ENCODE assay signal across 8 cellular contexts in genomic region chr1:236280438-236281285, GRCh38. TPM values are rescaled to one million over a fixed set of nuclear protein-coding genes. Genes with fewer than 3 reads are reported as not detected.
DNase-seq lines count a peak whose midpoint lies in the region; ATAC-seq and TF ChIP-seq lines count a peak whose summit lies in the region.

No MANE protein-coding gene starts in this region.

- H3K27me3 Mint-ChIP-seq in CD4-positive, alpha-beta T cell: no peaks in the 10 kb centered on the region
- no peaks in the 10 kb centered on the region for H3K27me3 Mint-ChIP-seq in IgD-negative memory B cell

- peaks cover 7% of the 10 kb centered on the region for H3K36me3 Mint-ChIP-seq in CD4-positive, alpha-beta T cell (ENCODE audit: low read depth)
- peaks cover 6% of the 10 kb centered on the region for H3K36me3 Mint-ChIP-seq in IgD-negative memory B cell

- H3K27ac ChIP-seq in CD4-positive, alpha-beta T cell (ENCODE audit: low read depth, low read length): peak overlapping the region; percentile 63
- H3K27ac ChIP-seq in lung (ENCODE audit: low read depth in 1 of 2, low read length in 1 of 2) (peak overlapping the region; percentile 94 to 96), thymus (ENCODE audit: low read depth) (no peak overlapping the region)

- H3K4me1 ChIP-seq in lung (ENCODE audit: control insufficient read depth in 2 of 2, insufficient read depth in 2 of 2, low read length in 2 of 2): peaks cover 1 to 6% of the 10 kb centered on the region in 2 donors
- peaks cover 13% of the 10 kb centered on the region for H3K4me1 ChIP-seq in thymus (ENCODE audit: control insufficient read depth, insufficient read depth, low read length)

- POLR2A ChIA-PET in CD4-positive, alpha-beta T cell (lab: Charles Lee): interaction anchor here (0.8 to 1.8 kb wide), 8 partner anchors 18 to 954 kb away, joined by 3 to 7 read pairs (median 5); partner anchors contain the start of gene MTR

- DNase-seq in CD4-positive, alpha-beta T cell: peak; percentile 10 to 40 (median 20)
- peak in 4 of 5 donors; percentile 7 to 28 (median 18) for DNase-seq in T-helper 1 cell
- DNase-seq in cardiac fibroblast (ENCODE audit: low read depth in 2 of 2): no peak
- no peak for DNase-seq in lung (ENCODE audit: low spot score)
- no peak for DNase-seq in UCSD-AML1 (lab: John Stamatoyannopoulos, UW; ENCODE audit: unreplicated experiment)
- DNase-seq in NCI-H226: no peak

- H3K4me3 ChIP-seq in cardiac fibroblast (replicated peaks in 1 of 2; ENCODE audit: low read depth in 2 of 2, low read length in 2 of 2): peak overlapping the region; percentile 67 to 84
- H3K4me3 ChIP-seq in lung: peak overlapping the region; percentile 100
- peak overlapping the region; percentile 89 for H3K4me3 ChIP-seq in thymus (ENCODE audit: low read length)

- TF ChIP-seq CTCF in CD4-positive, alpha-beta T cell (IDR thresholded peaks at IDR 0.05): no peak
- TF ChIP-seq CTCF in cardiac fibroblast (IDR thresholded peaks at IDR 0.05; ENCODE audit: low read depth, low read length) (no peak), lung (IDR thresholded peaks at IDR 0.05; ENCODE audit: control extremely low read depth, extremely low read depth) (no peak)

- no peaks in the 10 kb centered on the region for H3K9me3 Mint-ChIP-seq in CD4-positive, alpha-beta T cell
- peaks cover 0 to 5% (median 0%) of the 10 kb centered on the region in 3 donors for H3K9me3 Mint-ChIP-seq in IgD-negative memory B cell

- intact Hi-C loops in CD4-positive, alpha-beta T cell (cut with DNase I, micrococcal nuclease): loop anchor here (2.0 to 10.0 kb wide), 9 partner anchors 138 to 778 kb away; partner anchors contain the start of genes LGALS8 (in 2 of the 2), B3GALNT2 (in 1 of the 2), GPR137B (in 1 of the 2) and HEATR1 (in 1 of the 2)

- CTCF ChIA-PET in CD4-positive, alpha-beta T cell (lab: Charles Lee): no interaction called here

- H3K36me3 ChIP-seq in lung (ENCODE audit: control insufficient read depth in 2 of 2, insufficient read depth in 2 of 2, low read length in 2 of 2) (no peaks in the 10 kb centered on the region), thymus (ENCODE audit: control insufficient read depth, insufficient read depth) (no peaks in the 10 kb centered on the region)

- WGBS in lung, 2 donors: 12 to 14% methylated on average over 17 of the region's 17 CpGs
- 10% methylated on average over 17 of the region's 17 CpGs for WGBS in thymus

- H3K27ac Mint-ChIP-seq in CD4-positive, alpha-beta T cell: peak overlapping the region; percentile 56
- H3K27ac Mint-ChIP-seq in IgD-negative memory B cell: peak overlapping the region; percentile 71 to 84 (median 74)

- ATAC-seq in CD4-positive, alpha-beta T cell (ENCODE audit: poor library complexity): peak; percentile 7
- ATAC-seq in lung (ENCODE audit: insufficient read depth, low FRiP score): no peak

- peak overlapping the region; percentile 97 for H3K4me3 Mint-ChIP-seq in CD4-positive, alpha-beta T cell
- H3K4me3 Mint-ChIP-seq in IgD-negative memory B cell: peak overlapping the region; percentile 72 to 99 (median 94)

- peaks cover 65% of the 10 kb centered on the region for H3K4me1 Mint-ChIP-seq in CD4-positive, alpha-beta T cell (ENCODE audit: low read depth)
- peaks cover 28 to 46% (median 41%) of the 10 kb centered on the region in 3 donors for H3K4me1 Mint-ChIP-seq in IgD-negative memory B cell

- H3K9me3 ChIP-seq in CD4-positive, alpha-beta T cell (ENCODE audit: control insufficient read depth, low read length): no peaks in the 10 kb centered on the region
- H3K9me3 ChIP-seq in lung (ENCODE audit: control insufficient read depth in 2 of 2, insufficient read depth in 1 of 2, low read length in 1 of 2) (no peaks in the 10 kb centered on the region), thymus (ENCODE audit: control insufficient read depth) (no peaks in the 10 kb centered on the region)

- H3K27me3 ChIP-seq in CD4-positive, alpha-beta T cell (ENCODE audit: control insufficient read depth, insufficient read depth, low read length): no peaks in the 10 kb centered on the region
- H3K27me3 ChIP-seq in lung (ENCODE audit: control insufficient read depth, insufficient read depth) (no peaks in the 10 kb centered on the region), thymus (ENCODE audit: control insufficient read depth, insufficient read depth) (no peaks in the 10 kb centered on the region)

RNA-seq across cellular contexts. Expression of gene ERO1B, which starts 1.1 kb away (rescaled TPM):
- 10 to 100 TPM; 15.2 to 16.5 TPM for total RNA-seq in CD4-positive, alpha-beta T cell
- polyA plus RNA-seq in IgD-negative memory B cell: 2.8 TPM
- total RNA-seq in lung: 10 to 100 TPM in 1 of 2 donors, 1 to 10 TPM in 1; 5.7 to 15.3 TPM
- 1 to 10 TPM; 2.7 to 3.5 TPM for polyA plus RNA-seq in lung
- polyA plus RNA-seq in thymus: 14.2 TPM

Comparison
In these comparisons a context has a peak if more than half of its experiments do, and no peak if none do; other contexts are left out.
1. DNase-seq: peak in CD4-positive, alpha-beta T cell (10 of 10) and T-helper 1 cell (4 of 5); none in cardiac fibroblast (0 of 2), lung (single experiment), UCSD-AML1 (single experiment) and NCI-H226 (single experiment).
2. Peak in every context shown above with its lines, with median percentiles within 50 percentile points of each other: H3K4me3 ChIP-seq.